In genomic region chr19:401836-402535, GRCh38 we compare ENCODE assay signal across 1 cellular context.
TF ChIP-seq lines count a peak whose summit lies in the region.

No MANE protein-coding gene starts in this region.

TF ChIP-seq in SK-N-SH treated with all-trans-retinoic acid at 6 μM for 48 hours, 23 proteins besides CTCF, POLR2A, EP300 and RAD21 (continued from another document):
- TF ChIP-seq POU6F1 (CRISPR knock-in tag; IDR thresholded peaks at IDR 0.05; ENCODE audit: borderline replicate concordance, low read depth) (no peak), TOX (CRISPR knock-in tag; IDR thresholded peaks at IDR 0.05; ENCODE audit: borderline replicate concordance) (no peak), TSHZ2 (CRISPR knock-in tag; IDR thresholded peaks at IDR 0.05) (no peak), OSR1 (CRISPR knock-in tag; IDR thresholded peaks at IDR 0.05) (no peak), ZC3H10 (CRISPR knock-in tag; IDR thresholded peaks at IDR 0.05) (no peak)
